Comparison of ENCODE assay signal across 8 cellular contexts in the genomic region with DNA sequence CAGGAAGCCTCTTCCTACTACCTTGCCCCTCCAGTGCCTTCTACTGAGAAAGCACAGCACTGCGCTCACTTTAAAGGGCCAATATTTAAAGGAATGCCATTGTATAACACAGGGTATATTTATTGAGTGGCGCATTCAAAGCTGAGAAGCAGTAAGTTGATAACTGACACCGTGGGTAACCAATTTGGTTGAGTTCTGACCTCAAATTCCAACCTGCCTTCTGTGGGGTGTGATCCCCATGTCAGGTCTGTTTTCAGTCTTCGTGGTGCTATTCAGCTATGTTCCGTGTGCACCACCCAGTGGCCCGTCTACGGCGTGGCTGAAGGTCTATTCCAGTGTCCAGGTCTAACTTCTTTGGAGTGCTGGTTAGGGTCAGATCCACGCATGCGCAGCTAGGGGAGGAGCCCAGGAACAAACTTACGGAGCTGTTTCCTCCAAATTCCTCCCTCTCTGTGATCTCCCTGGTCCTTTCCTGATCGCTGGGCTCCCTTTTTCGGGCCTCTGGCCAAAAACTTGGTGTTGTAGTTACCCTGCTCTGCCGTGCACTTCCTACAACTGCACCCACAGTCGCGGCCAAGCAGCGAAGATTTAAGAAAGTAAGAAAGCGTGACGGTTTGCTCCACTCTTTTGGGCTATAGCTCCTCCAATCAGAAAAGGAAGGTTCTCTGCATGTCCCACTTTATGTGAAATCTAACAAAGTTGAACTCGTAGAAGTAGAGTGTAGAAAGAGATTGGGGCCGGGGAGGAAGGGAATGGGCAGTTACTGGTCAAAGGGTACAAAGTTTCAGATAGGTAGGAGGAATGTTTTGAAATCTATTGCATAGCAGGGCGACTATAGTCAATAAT. TPM values are rescaled to one million over a fixed set of nuclear protein-coding genes. Genes with fewer than 3 reads are reported as not detected.
DNase-seq lines count a peak whose midpoint lies in the region; ATAC-seq, FAIRE-seq and TF ChIP-seq lines count a peak whose summit lies in the region.

No MANE protein-coding gene starts in this region.

- intact Hi-C loops in dendritic cell treated with granulocyte-macrophage colony-stimulating factor and Interleukin-4, amounts not matched to agents 40 ng/mL and 50 ng/mL, for 4 days (cut with micrococcal nuclease): loop anchor here (2.0 kb wide), 1 partner anchor 70 kb away; no protein-coding TSS in a partner anchor

- H3K36me3 ChIP-seq in lung (ENCODE audit: control insufficient read depth in 2 of 2, insufficient read depth in 2 of 2, low read length in 2 of 2): no peaks in the 10 kb centered on the region

- H3K27ac ChIP-seq in lung (ENCODE audit: low read depth in 1 of 2, low read length in 1 of 2): peak overlapping the region; percentile 48 to 84

- ATAC-seq in HG02763 (IDR thresholded peaks at IDR 0.05; ENCODE audit: unreplicated experiment) (peak; percentile 86), lung (ENCODE audit: insufficient read depth, low FRiP score) (peak; percentile 90)

- peaks cover 10% of the 10 kb centered on the region for H3K4me1 Mint-ChIP-seq in dendritic cell treated with granulocyte-macrophage colony-stimulating factor and Interleukin-4, amounts not matched to agents 40 ng/mL and 50 ng/mL, for 4 days (ENCODE audit: low read depth)

- H3K27ac Mint-ChIP-seq in dendritic cell treated with granulocyte-macrophage colony-stimulating factor and Interleukin-4, amounts not matched to agents 40 ng/mL and 50 ng/mL, for 4 days: peak overlapping the region; percentile 52

- no peaks in the 10 kb centered on the region for H3K36me3 Mint-ChIP-seq in dendritic cell treated with granulocyte-macrophage colony-stimulating factor and Interleukin-4, amounts not matched to agents 40 ng/mL and 50 ng/mL, for 4 days (ENCODE audit: low read depth)

- H3K27me3 Mint-ChIP-seq in dendritic cell treated with granulocyte-macrophage colony-stimulating factor and Interleukin-4, amounts not matched to agents 40 ng/mL and 50 ng/mL, for 4 days: peaks cover 11% of the 10 kb centered on the region

- H3K4me3 ChIP-seq in lung: no peak overlapping the region

- H3K27me3 ChIP-seq in lung (ENCODE audit: control insufficient read depth, insufficient read depth): no peaks in the 10 kb centered on the region

- peak; percentile 99 for FAIRE-seq in GM12891 (lab: Jason Lieb, UNC)

- DNase-seq in GM12891 (ENCODE audit: insufficient read length, low spot score) (peak; percentile 60), NCI-H2029 (lab: John Stamatoyannopoulos, UW) (peak; percentile 33), lung (ENCODE audit: low spot score) (peak; percentile 80), DMS79 treated with DMSO at 0.1 percent for 48 hours (lab: John Stamatoyannopoulos, UW) (no peak)
- DNase-seq in activated CD4-positive, alpha-beta T cell treated with anti-CD3 and anti-CD28 coated beads for 1 hour: peak; percentile 60
- DNase-seq in stimulated activated CD8-positive, alpha-beta memory T cell treated with anti-CD3 and anti-CD28 coated beads, Interleukin-12 subunit alpha, Interleukin-12 subunit beta, amount 100 ng/mL, for 4 hours (ENCODE audit: low read depth): peak; percentile 55

- TF ChIP-seq POLR2A in GM12891 (IDR thresholded peaks at IDR 0.05; ENCODE audit: low read depth, low read length): no peak

- no peaks in the 10 kb centered on the region for H3K9me3 Mint-ChIP-seq in dendritic cell treated with granulocyte-macrophage colony-stimulating factor and Interleukin-4, amounts not matched to agents 40 ng/mL and 50 ng/mL, for 4 days

- H3K4me1 ChIP-seq in lung (ENCODE audit: control insufficient read depth in 2 of 2, insufficient read depth in 2 of 2, low read length in 2 of 2): peaks cover 0 to 5% of the 10 kb centered on the region in 2 donors

- 10 to 26% methylated on average over 22 of the region's 22 CpGs for WGBS in lung, 2 donors

- peak overlapping the region; percentile 83 for H3K4me3 Mint-ChIP-seq in dendritic cell treated with granulocyte-macrophage colony-stimulating factor and Interleukin-4, amounts not matched to agents 40 ng/mL and 50 ng/mL, for 4 days

- peak; percentile 18 for TF ChIP-seq CTCF in lung (IDR thresholded peaks at IDR 0.05; ENCODE audit: control extremely low read depth, extremely low read depth)

- H3K9me3 ChIP-seq in lung (ENCODE audit: control insufficient read depth in 2 of 2, insufficient read depth in 1 of 2, low read length in 1 of 2): peaks cover 0 to 2% of the 10 kb centered on the region in 2 donors

TF ChIP-seq in GM12891, 5 proteins besides CTCF, POLR2A, EP300 and RAD21:
- TF ChIP-seq POLR2AphosphoS5 (IDR thresholded peaks at IDR 0.05; ENCODE audit: low read depth, low read length) (no peak), PAX5 (IDR thresholded peaks at IDR 0.05; ENCODE audit: insufficient read depth, low read length, severe bottlenecking) (no peak), POU2F2 (IDR thresholded peaks at IDR 0.05; ENCODE audit: low read depth, low read length) (no peak), SPI1 (IDR thresholded peaks at IDR 0.05; ENCODE audit: low read depth, low read length) (no peak), TAF1 (IDR thresholded peaks at IDR 0.05; ENCODE audit: low read depth, low read length) (no peak)

RNA-seq across cellular contexts. Expression of a gene that starts 7.7 kb away (rescaled TPM):
- polyA plus RNA-seq in GM12891 (2012; ENCODE audit: low read depth, missing spikeins): 0.01 TPM
- total RNA-seq in lung: 1 to 10 TPM; 1.1 to 3.1 TPM
- under 1 TPM; 0.09 to 0.39 TPM for polyA plus RNA-seq in lung

RNA-seq across cellular contexts. Expression of a gene that starts 53.9 kb away (rescaled TPM):
- not detected for polyA plus RNA-seq in GM12891 (2012; ENCODE audit: low read depth, missing spikeins)
- not detected for total RNA-seq in lung
- not detected for polyA plus RNA-seq in lung
